Comparison of ENCODE assay signal across 12 cellular contexts in genomic region chr1:24045766-24046165, GRCh38.
DNase-seq lines count a peak whose midpoint lies in the region; ATAC-seq and TF ChIP-seq lines count a peak whose summit lies in the region.
"Had no signal": no experiment of that assay in that cellular context is flagged by ENCODE, and none has a peak within 500 bp of the region (broad histone marks: within the 10 kb centered on the region; RNA-seq: fewer than 3 reads in every experiment).

No MANE protein-coding gene starts in this region.

- H3K9me3 ChIP-seq in tibial artery, result no peaks in the 10 kb centered on the region
- H3K9me3 ChIP-seq: adrenal gland had no signal

- no peaks in the 10 kb centered on the region for H3K36me3 Mint-ChIP-seq in MCF 10A (ENCODE audit: insufficient read depth, unreplicated experiment)
- H3K36me3 Mint-ChIP-seq in mesothelial cell of epicardium, result no peaks in the 10 kb centered on the region
- no peaks in the 10 kb centered on the region for H3K36me3 Mint-ChIP-seq in effector memory CD8-positive, alpha-beta T cell (ENCODE audit: insufficient read depth)

- H3K4me1 ChIP-seq in tibial artery, result peaks cover 0 to 25% (median 20%) of the 10 kb centered on the region in 4 donors

- POLR2A ChIA-PET in MCF 10A (lab: Yijun Ruan, JAX), result interaction anchor here (0.5 to 2.7 kb wide), 17 partner anchors 16 to 457 kb away, joined by 3 to 23 read pairs (median 4); partner anchors contain the start of genes HMGCL, PNRC2, RCAN3 and SRSF10

- no peaks in the 10 kb centered on the region for H3K27me3 ChIP-seq in tibial artery
- H3K27me3 ChIP-seq: adrenal gland had no signal

- H3K27me3 Mint-ChIP-seq in MCF 10A (ENCODE audit: insufficient read depth, unreplicated experiment) (no peaks in the 10 kb centered on the region), mesothelial cell of epicardium (ENCODE audit: low read depth) (no peaks in the 10 kb centered on the region)
- H3K27me3 Mint-ChIP-seq in effector memory CD8-positive, alpha-beta T cell, result peaks cover 5 to 14% of the 10 kb centered on the region in 2 donors

- peak; percentile 48 for DNase-seq in NCI-H226
- peak; percentile 47 for DNase-seq in MCF 10A (ENCODE audit: unreplicated experiment)
- DNase-seq in mesothelial cell of epicardium (ENCODE audit: low spot score in 2 of 2, unreplicated experiment in 2 of 2), result no peak
- no peak for DNase-seq in tibial artery
- no peak for DNase-seq in activated CD4-positive, alpha-beta T cell treated with anti-CD3 and anti-CD28 coated beads, Interleukin-2, amount 50 U/mL, for 48 hours
- DNase-seq in effector memory CD8-positive, alpha-beta T cell, result no peak
- DNase-seq in SW 1271 (lab: John Stamatoyannopoulos, UW), result no peak
- DNase-seq in NCI-H1092 treated with DMSO at 0.1 percent for 48 hours (lab: John Stamatoyannopoulos, UW), result no peak
- DNase-seq: activated T-cell treated with anti-CD3 and anti-CD28 coated beads, Interleukin-2, amount 50 U/mL, for 4 hours; COR-L47; T-helper 17 cell had no signal

- H3K9me3 Mint-ChIP-seq in MCF 10A (ENCODE audit: unreplicated experiment) (no peaks in the 10 kb centered on the region), mesothelial cell of epicardium (no peaks in the 10 kb centered on the region)
- no peaks in the 10 kb centered on the region for H3K9me3 Mint-ChIP-seq in effector memory CD8-positive, alpha-beta T cell
- H3K9me3 Mint-ChIP-seq: activated T-cell treated with anti-CD3 and anti-CD28 coated beads, Interleukin-2, amount 50 U/mL, for 4 hours had no signal

- peaks cover 24% of the 10 kb centered on the region for H3K4me1 Mint-ChIP-seq in MCF 10A (ENCODE audit: insufficient read depth, unreplicated experiment)
- peaks cover 20% of the 10 kb centered on the region for H3K4me1 Mint-ChIP-seq in mesothelial cell of epicardium
- H3K4me1 Mint-ChIP-seq in effector memory CD8-positive, alpha-beta T cell (ENCODE audit: low read depth in 2 of 2), result no peaks in the 10 kb centered on the region
- H3K4me1 Mint-ChIP-seq: T-helper 17 cell had no signal

- TF ChIP-seq CTCF in MCF 10A (IDR thresholded peaks at IDR 0.05; ENCODE audit: unreplicated experiment) (no peak), mesothelial cell of epicardium (IDR thresholded peaks at IDR 0.05; ENCODE audit: unreplicated experiment) (no peak), tibial artery (IDR thresholded peaks at IDR 0.05) (no peak)

- CTCF ChIA-PET in MCF 10A (lab: Yijun Ruan, JAX), result interaction anchor here (0.6 kb wide), 1 partner anchor 63 kb away, joined by 6 read pairs; no protein-coding TSS in a partner anchor

- BruUV-seq in MCF 10A (replicated peaks; lab: Mats Ljungman, UMichigan), result no TSS peak

- H3K4me3 ChIP-seq in tibial artery, result no peak overlapping the region
- H3K4me3 ChIP-seq: adrenal gland had no signal

- no peaks in the 10 kb centered on the region for H3K36me3 ChIP-seq in tibial artery
- H3K36me3 ChIP-seq: adrenal gland had no signal

- peak overlapping the region; percentile 54 for H3K27ac Mint-ChIP-seq in MCF 10A (ENCODE audit: low read depth, unreplicated experiment)
- H3K27ac Mint-ChIP-seq in mesothelial cell of epicardium, result peak overlapping the region; percentile 79
- H3K27ac Mint-ChIP-seq in effector memory CD8-positive, alpha-beta T cell, result no peak overlapping the region
- H3K27ac Mint-ChIP-seq: T-helper 17 cell had no signal

- H3K4me3 Mint-ChIP-seq in MCF 10A (ENCODE audit: unreplicated experiment) (no peak overlapping the region), mesothelial cell of epicardium (no peak overlapping the region)
- H3K4me3 Mint-ChIP-seq in effector memory CD8-positive, alpha-beta T cell, result no peak overlapping the region
- H3K4me3 Mint-ChIP-seq: activated T-cell treated with anti-CD3 and anti-CD28 coated beads, Interleukin-2, amount 50 U/mL, for 4 hours; T-helper 17 cell had no signal

- ATAC-seq in effector memory CD8-positive, alpha-beta T cell (replicated peaks), result no peak
- ATAC-seq: activated T-cell treated with anti-CD3 and anti-CD28 coated beads, Interleukin-2, amount 50 U/mL, for 4 hours; T-helper 17 cell had no signal

- intact Hi-C loops in MCF 10A (cut with micrococcal nuclease) (loop anchor here (5.0 kb wide), 1 partner anchor 78 kb away; no protein-coding TSS in a partner anchor), tibial artery (cut with DNase I; ENCODE audit: low total_unique reads) (no loop called here)

- peak overlapping the region; percentile 33 to 35 for H3K27ac ChIP-seq in tibial artery

Comparison
In these comparisons a context has a peak if more than half of its experiments do, and no peak if none do; other contexts are left out.
1. DNase-seq: peak in NCI-H226 (single experiment) and MCF 10A (single experiment); none in mesothelial cell of epicardium (0 of 2), tibial artery (0 of 2), activated CD4-positive, alpha-beta T cell treated with anti-CD3 and anti-CD28 coated beads, Interleukin-2, amount 50 U/mL, for 48 hours (0 of 2), effector memory CD8-positive, alpha-beta T cell (0 of 3), SW 1271 (0 of 2) and NCI-H1092 treated with DMSO at 0.1 percent for 48 hours (single experiment).
2. H3K27ac Mint-ChIP-seq: peak in MCF 10A (single experiment) and mesothelial cell of epicardium (single experiment); none in effector memory CD8-positive, alpha-beta T cell (0 of 2).